18 cellular contexts compared by ENCODE assay signal in genomic region chr7:36305648-36306047, GRCh38.
"Had no signal": no experiment of that assay in that cellular context is flagged by ENCODE, and none has a peak within 500 bp of the region (broad histone marks: within the 10 kb centered on the region; RNA-seq: fewer than 3 reads in every experiment).

No MANE protein-coding gene starts in this region.

- H3K4me3 ChIP-seq: dorsolateral prefrontal cortex, esophagus muscularis mucosa, hepatocyte, right atrium auricular region, smooth muscle cell had no signal

- H3K4me1 ChIP-seq: foreskin keratinocyte had no signal

- ATAC-seq: foreskin keratinocyte; natural killer cell; stimulated activated effector memory CD8-positive, alpha-beta T cell treated with anti-CD3 and anti-CD28 coated beads, Interleukin-12 subunit alpha, Interleukin-12 subunit beta, amount 100 ng/mL, for 72 hours had no signal

- H3K9me3 ChIP-seq: esophagus muscularis mucosa, right atrium auricular region had no signal

- FAIRE-seq: endometrium, urothelium cell line had no signal

- DNase-seq: cortex of kidney; effector memory CD4-positive, alpha-beta T cell; foreskin keratinocyte; natural killer cell; stimulated activated CD4-positive, alpha-beta T cell treated with anti-CD3 and anti-CD28 coated beads, Interleukin-2, amount 100 ng/mL, for 48 hours; trophoblast cell had no signal

- H3K27ac ChIP-seq: epithelial cell of prostate, esophagus muscularis mucosa, foreskin keratinocyte, hepatocyte, right atrium auricular region had no signal

- H3K27me3 ChIP-seq: dorsolateral prefrontal cortex, esophagus muscularis mucosa, foreskin keratinocyte, hepatocyte, right atrium auricular region had no signal

- H3K4me3 Mint-ChIP-seq: mesothelial cell of epicardium; natural killer cell; neural crest cell; stimulated activated effector memory CD8-positive, alpha-beta T cell treated with anti-CD3 and anti-CD28 coated beads, Interleukin-12 subunit alpha, Interleukin-12 subunit beta, amount 100 ng/mL, for 72 hours; stimulated activated naive CD8-positive, alpha-beta T cell treated with anti-CD3 and anti-CD28 coated beads, Interleukin-15, Interleukin-2, amounts not matched to agents 100 ng/mL and 50 ng/mL, for 24 hours had no signal

- H3K36me3 Mint-ChIP-seq: natural killer cell; stimulated activated effector memory CD8-positive, alpha-beta T cell treated with anti-CD3 and anti-CD28 coated beads, Interleukin-12 subunit alpha, Interleukin-12 subunit beta, amount 100 ng/mL, for 72 hours had no signal

- H3K36me3 ChIP-seq: right atrium auricular region had no signal

- H3K27ac Mint-ChIP-seq: mesothelial cell of epicardium; natural killer cell; stimulated activated effector memory CD8-positive, alpha-beta T cell treated with anti-CD3 and anti-CD28 coated beads, Interleukin-12 subunit alpha, Interleukin-12 subunit beta, amount 100 ng/mL, for 72 hours; stimulated activated naive CD8-positive, alpha-beta T cell treated with anti-CD3 and anti-CD28 coated beads, Interleukin-15, Interleukin-2, amounts not matched to agents 100 ng/mL and 50 ng/mL, for 24 hours had no signal

- H3K9me3 Mint-ChIP-seq: mesothelial cell of epicardium; natural killer cell; neural crest cell; stimulated activated effector memory CD8-positive, alpha-beta T cell treated with anti-CD3 and anti-CD28 coated beads, Interleukin-12 subunit alpha, Interleukin-12 subunit beta, amount 100 ng/mL, for 72 hours; stimulated activated naive CD8-positive, alpha-beta T cell treated with anti-CD3 and anti-CD28 coated beads, Interleukin-15, Interleukin-2, amounts not matched to agents 100 ng/mL and 50 ng/mL, for 24 hours had no signal

- H3K27me3 Mint-ChIP-seq: stimulated activated naive CD8-positive, alpha-beta T cell treated with anti-CD3 and anti-CD28 coated beads, Interleukin-15, Interleukin-2, amounts not matched to agents 100 ng/mL and 50 ng/mL, for 24 hours had no signal

- H3K4me1 Mint-ChIP-seq: natural killer cell; stimulated activated effector memory CD8-positive, alpha-beta T cell treated with anti-CD3 and anti-CD28 coated beads, Interleukin-12 subunit alpha, Interleukin-12 subunit beta, amount 100 ng/mL, for 72 hours had no signal
